ENCODE assay signal across 1 cellular context in the genomic region with DNA sequence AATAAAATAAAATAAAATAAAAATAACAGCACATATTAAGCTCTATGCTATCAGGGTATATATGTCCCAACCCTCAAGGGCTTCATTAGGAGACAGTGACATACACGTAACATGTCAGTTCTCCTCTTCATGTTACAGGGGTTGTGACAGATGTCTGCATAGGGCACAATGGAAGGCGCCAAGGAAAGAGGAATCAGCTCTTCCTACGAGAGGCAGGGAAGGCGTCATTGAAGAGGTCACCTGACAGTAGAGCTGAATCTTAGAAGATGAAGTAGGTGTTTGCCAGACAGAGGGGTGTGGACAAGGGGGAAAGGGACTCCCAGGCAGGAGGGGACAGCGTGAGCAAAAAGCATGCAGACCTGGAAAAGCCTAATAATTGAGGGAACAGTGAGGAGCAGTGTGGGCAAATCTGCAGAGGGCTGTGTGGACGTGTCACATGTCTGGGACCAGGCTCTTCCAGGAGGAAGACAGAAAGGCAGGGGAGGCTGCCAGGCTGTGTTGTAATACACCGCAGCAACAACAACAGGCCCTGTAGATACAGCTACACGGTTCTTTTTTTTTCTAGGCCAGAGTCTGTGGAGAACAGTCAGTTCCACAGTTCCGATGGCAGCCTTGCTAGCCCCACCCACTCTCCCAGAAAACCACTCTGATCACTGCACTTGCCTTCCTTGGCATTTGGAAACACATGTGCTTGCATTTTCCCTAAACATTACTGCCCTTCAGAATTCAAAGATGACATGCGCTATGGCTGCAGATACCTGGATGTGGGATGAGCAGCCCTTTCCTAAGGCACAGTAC.
TF ChIP-seq lines count a peak whose summit lies in the region.

No MANE protein-coding gene starts in this region.

TF ChIP-seq in IMR-90, 13 proteins besides CTCF, POLR2A, EP300 and RAD21:
- TF ChIP-seq, protein P1, sequence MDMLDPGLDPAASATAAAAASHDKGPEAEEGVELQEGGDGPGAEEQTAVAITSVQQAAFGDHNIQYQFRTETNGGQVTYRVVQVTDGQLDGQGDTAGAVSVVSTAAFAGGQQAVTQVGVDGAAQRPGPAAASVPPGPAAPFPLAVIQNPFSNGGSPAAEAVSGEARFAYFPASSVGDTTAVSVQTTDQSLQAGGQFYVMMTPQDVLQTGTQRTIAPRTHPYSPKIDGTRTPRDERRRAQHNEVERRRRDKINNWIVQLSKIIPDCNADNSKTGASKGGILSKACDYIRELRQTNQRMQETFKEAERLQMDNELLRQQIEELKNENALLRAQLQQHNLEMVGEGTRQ (IDR thresholded peaks at IDR 0.05; ENCODE audit: low read depth, low read length) = no peak
- TF ChIP-seq CEBPB (IDR thresholded peaks at IDR 0.05; ENCODE audit: low read depth, low read length) = peak; percentile 48
